ENCODE assay signal across 20 cellular contexts in genomic region chr3:170531054-170531453, GRCh38. TPM values are rescaled to one million over a fixed set of nuclear protein-coding genes. Genes with fewer than 3 reads are reported as not detected.
"Had no signal": no experiment of that assay in that cellular context is flagged by ENCODE, and none has a peak within 500 bp of the region (broad histone marks: within the 10 kb centered on the region; RNA-seq: fewer than 3 reads in every experiment).

No MANE protein-coding gene starts in this region.

- H3K9me3 Mint-ChIP-seq: dendritic cell treated with granulocyte-macrophage colony-stimulating factor and Interleukin-4, amounts not matched to agents 40 ng/mL and 50 ng/mL, for 4 days; natural killer cell treated with Interleukin-12 subunit alpha and Interleukin-12 subunit beta and Interleukin-15 and Interleukin-18, amount 100 ng/mL, for 72 hours; neural progenitor cell; stimulated activated effector memory CD8-positive, alpha-beta T cell treated with anti-CD3 and anti-CD28 coated beads, Interleukin-12 subunit alpha, Interleukin-12 subunit beta, amount 100 ng/mL, for 72 hours had no signal

- H3K4me3 Mint-ChIP-seq: dendritic cell treated with granulocyte-macrophage colony-stimulating factor and Interleukin-4, amounts not matched to agents 40 ng/mL and 50 ng/mL, for 4 days; natural killer cell treated with Interleukin-12 subunit alpha and Interleukin-12 subunit beta and Interleukin-15 and Interleukin-18, amount 100 ng/mL, for 72 hours; neural progenitor cell; stimulated activated effector memory CD8-positive, alpha-beta T cell treated with anti-CD3 and anti-CD28 coated beads, Interleukin-12 subunit alpha, Interleukin-12 subunit beta, amount 100 ng/mL, for 72 hours had no signal

- H3K27ac Mint-ChIP-seq: dendritic cell treated with granulocyte-macrophage colony-stimulating factor and Interleukin-4, amounts not matched to agents 40 ng/mL and 50 ng/mL, for 4 days; natural killer cell treated with Interleukin-12 subunit alpha and Interleukin-12 subunit beta and Interleukin-15 and Interleukin-18, amount 100 ng/mL, for 72 hours; neural progenitor cell; progenitor cell of endocrine pancreas; stimulated activated effector memory CD8-positive, alpha-beta T cell treated with anti-CD3 and anti-CD28 coated beads, Interleukin-12 subunit alpha, Interleukin-12 subunit beta, amount 100 ng/mL, for 72 hours had no signal

- H3K4me1 Mint-ChIP-seq: stimulated activated effector memory CD8-positive, alpha-beta T cell treated with anti-CD3 and anti-CD28 coated beads, Interleukin-12 subunit alpha, Interleukin-12 subunit beta, amount 100 ng/mL, for 72 hours had no signal

- H3K9me3 ChIP-seq: esophagus squamous epithelium, pancreas, right lobe of liver, thoracic aorta, transverse colon had no signal

- ATAC-seq: natural killer cell treated with Interleukin-12 subunit alpha and Interleukin-12 subunit beta and Interleukin-15 and Interleukin-18, amount 100 ng/mL, for 72 hours; pancreas; right lobe of liver; stimulated activated effector memory CD8-positive, alpha-beta T cell treated with anti-CD3 and anti-CD28 coated beads, Interleukin-12 subunit alpha, Interleukin-12 subunit beta, amount 100 ng/mL, for 72 hours; stimulated activated naive CD8-positive, alpha-beta T cell treated with anti-CD3 and anti-CD28 coated beads, Interleukin-15, Interleukin-2, amounts not matched to agents 100 U/mL and 50 U/mL, for 24 hours had no signal

- H3K27me3 ChIP-seq: esophagus squamous epithelium, neural progenitor cell, pancreas, right lobe of liver had no signal

- H3K4me1 ChIP-seq: esophagus squamous epithelium, neural progenitor cell, pancreas, right lobe of liver, transverse colon had no signal

- H3K4me3 ChIP-seq: esophagus squamous epithelium, neural progenitor cell, pancreas, right lobe of liver, thoracic aorta, transverse colon had no signal

- DNase-seq: effector CD8-positive, alpha-beta T cell; esophagus squamous epithelium; foreskin fibroblast; mammary epithelial cell; occipital lobe; pancreas; right lobe of liver; stimulated activated CD4-positive, alpha-beta T cell treated with anti-CD3 and anti-CD28 coated beads, Interleukin-4, amount 100 ng/mL, for 1 hour; stimulated activated CD8-positive, alpha-beta memory T cell treated with anti-CD3 and anti-CD28 coated beads, Interleukin-4, amount 100 ng/mL, for 48 hours; stimulated activated naive CD8-positive, alpha-beta T cell treated with anti-CD3 and anti-CD28 coated beads, Interleukin-15, Interleukin-2, amounts not matched to agents 100 U/mL and 50 U/mL, for 24 hours; transverse colon had no signal

- H3K27ac ChIP-seq: epithelial cell of prostate, esophagus squamous epithelium, neural progenitor cell, pancreas, right lobe of liver, thoracic aorta, transverse colon had no signal

- H3K36me3 Mint-ChIP-seq: natural killer cell treated with Interleukin-12 subunit alpha and Interleukin-12 subunit beta and Interleukin-15 and Interleukin-18, amount 100 ng/mL, for 72 hours; neural progenitor cell; stimulated activated effector memory CD8-positive, alpha-beta T cell treated with anti-CD3 and anti-CD28 coated beads, Interleukin-12 subunit alpha, Interleukin-12 subunit beta, amount 100 ng/mL, for 72 hours had no signal

- H3K36me3 ChIP-seq: esophagus squamous epithelium, neural progenitor cell, pancreas, right lobe of liver, thoracic aorta, transverse colon had no signal

RNA-seq across cellular contexts. Expression of gene SLC7A14, which starts 54.8 kb away (rescaled TPM):
- total RNA-seq: kidney epithelial cell; natural killer cell treated with Interleukin-12 subunit alpha and Interleukin-12 subunit beta and Interleukin-15 and Interleukin-18, amount 100 ng/mL, for 72 hours; thoracic aorta; ureter had no signal
